8 cellular contexts compared by ENCODE assay signal in the genomic region with DNA sequence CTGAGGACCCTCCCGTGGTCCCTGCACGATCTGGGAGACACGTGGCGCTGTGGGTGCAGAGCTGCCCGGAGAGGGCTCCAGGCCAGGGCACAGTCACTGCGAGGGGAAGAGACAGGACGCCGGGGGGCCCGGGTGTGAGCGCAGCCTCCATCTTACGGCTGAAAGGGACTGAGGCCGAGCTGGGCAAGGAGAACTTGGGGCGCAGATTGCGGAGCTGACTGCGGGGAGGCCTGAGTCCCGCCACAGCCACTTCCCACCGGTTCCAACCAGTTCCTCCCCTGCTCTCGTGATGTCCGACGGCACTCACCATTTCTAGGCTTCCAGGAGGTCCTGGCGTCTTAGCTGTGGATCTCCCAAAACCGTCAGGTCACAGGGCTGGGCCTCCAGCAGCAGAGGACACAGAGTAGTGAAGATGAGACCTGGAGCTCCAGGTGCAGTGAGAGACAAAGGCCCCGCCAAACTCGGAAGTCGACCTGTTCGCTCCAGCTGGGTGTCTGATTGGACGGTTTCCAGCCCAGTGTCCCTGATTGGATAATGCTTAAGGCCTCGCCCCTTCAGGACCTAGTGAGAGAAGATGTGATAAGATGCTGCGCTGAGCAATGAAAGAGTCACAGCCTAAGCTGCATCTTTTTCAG. TPM values are rescaled to one million over a fixed set of nuclear protein-coding genes. Genes with fewer than 3 reads are reported as not detected.
DNase-seq lines count a peak whose midpoint lies in the region; ATAC-seq, FAIRE-seq and TF ChIP-seq lines count a peak whose summit lies in the region.
"Had no signal": no experiment of that assay in that cellular context is flagged by ENCODE, and none has a peak within 500 bp of the region (broad histone marks: within the 10 kb centered on the region; RNA-seq: fewer than 3 reads in every experiment).

No MANE protein-coding gene starts in this region.

- CTCF ChIA-PET in T-cell (lab: Charles Lee), result interaction anchor here in 1 of 2 donors (0.7 kb wide), 1 partner anchor 39 kb away, joined by 3 read pairs; the partner anchor contains the start of gene ZNF506

- H3K4me1 ChIP-seq in kidney (ENCODE audit: control insufficient read depth in 1 of 2, insufficient read depth in 1 of 2, low read depth in 1 of 2, low read length in 2 of 2), result peaks cover 0 to 2% of the 10 kb centered on the region in 2 donors

- POLR2A ChIA-PET in T-cell (lab: Charles Lee), result interaction anchor here in 1 of 2 donors (1.4 kb wide), 1 partner anchor 39 kb away, joined by 6 read pairs; the partner anchor contains the start of gene ZNF506

- no peak overlapping the region for H3K27ac ChIP-seq in kidney (ENCODE audit: low read depth in 2 of 2, low read length in 2 of 2)

- no peak for TF ChIP-seq CTCF in kidney (IDR thresholded peaks at IDR 0.05; ENCODE audit: borderline replicate concordance, extremely low read depth, insufficient read depth)

- FAIRE-seq in kidney (lab: Jason Lieb, UNC), result no peak
- no peak for FAIRE-seq in RCC 7860 (lab: Jason Lieb, UNC)

- H3K27me3 Mint-ChIP-seq in T-cell, result no peaks in the 10 kb centered on the region

- H3K27ac Mint-ChIP-seq in T-cell, result peak overlapping the region in 1 of 2 donors; percentile 71

- peak; percentile 13 to 56 (median 36) for ATAC-seq in T-cell (replicated peaks in 1 of 4)
- peak; percentile 38 for ATAC-seq in stimulated activated naive CD8-positive, alpha-beta T cell treated with anti-CD3 and anti-CD28 coated beads, Interleukin-15, Interleukin-2, amounts not matched to agents 100 U/mL and 50 U/mL, for 24 hours
- no peak for ATAC-seq in GM18868 (IDR thresholded peaks at IDR 0.05; ENCODE audit: unreplicated experiment)

- peak overlapping the region in 1 of 2 donors; percentile 4 for H3K9ac ChIP-seq in kidney (ENCODE audit: low read length in 2 of 2)

- no peaks in the 10 kb centered on the region for H3K36me3 ChIP-seq in kidney (ENCODE audit: control insufficient read depth in 1 of 2, insufficient read depth in 2 of 2, low read length in 2 of 2)

- H3K4me1 Mint-ChIP-seq in T-cell, result peaks cover 8 to 12% (median 12%) of the 10 kb centered on the region in 3 donors

- intact Hi-C loops in kidney (cut with DNase I), result no loop called here

- peak overlapping the region; percentile 63 to 73 for H3K4me3 ChIP-seq in kidney (ENCODE audit: low read length in 2 of 2)

- no peaks in the 10 kb centered on the region for H3K9me3 Mint-ChIP-seq in T-cell

- peak overlapping the region; percentile 55 to 77 (median 70) for H3K4me3 Mint-ChIP-seq in T-cell

- DNase-seq in T-cell (peak; percentile 8 to 86 (median 62)), kidney (no peak), RCC 7860 (ENCODE audit: low spot score) (no peak), NCI-H82 treated with DMSO at 0.1 percent for 48 hours (lab: John Stamatoyannopoulos, UW; ENCODE audit: unreplicated experiment) (no peak)
- DNase-seq in activated T-helper 9 cell treated with anti-CD3 and anti-CD28 coated beads, Interleukin-2, amount 50 U/mL, for 16 hours (ENCODE audit: low read depth), result peak; percentile 16
- peak; percentile 37 for DNase-seq in stimulated activated naive CD8-positive, alpha-beta T cell treated with anti-CD3 and anti-CD28 coated beads, Interleukin-15, Interleukin-2, amounts not matched to agents 100 U/mL and 50 U/mL, for 24 hours
- DNase-seq: NCI-H510A treated with DMSO at 0.1 percent for 48 hours had no signal

- peaks cover 4% of the 10 kb centered on the region for H3K36me3 Mint-ChIP-seq in T-cell

- H3K9me3 ChIP-seq in kidney (ENCODE audit: control insufficient read depth in 1 of 2, low read length in 2 of 2), result no peaks in the 10 kb centered on the region

RNA-seq across cellular contexts. Expression of gene ZNF253, which starts 4.8 kb away (rescaled TPM):
- total RNA-seq in T-cell (10 to 100 TPM in 4 of 5 donors, 1 to 10 TPM in 1; 8.4 to 27.9 (median 21.8) TPM), kidney (15.3 TPM)
- polyA plus RNA-seq in kidney (ENCODE audit: insufficient read depth, low read depth, low replicate concordance), result 5.4 TPM

RNA-seq across cellular contexts. Expression of gene ZNF506, which starts 39.3 kb away (rescaled TPM):
- total RNA-seq in T-cell, result 10 to 100 TPM; 35.3 to 65.6 (median 58.1) TPM
- total RNA-seq in kidney, result 37.8 TPM
- polyA plus RNA-seq in kidney (ENCODE audit: insufficient read depth, low read depth, low replicate concordance), result 7.4 TPM

RNA-seq across cellular contexts. Expression of gene ZNF93, which starts 39.9 kb away (rescaled TPM):
- 1 to 10 TPM; 4.5 to 8.1 (median 6.7) TPM for total RNA-seq in T-cell
- total RNA-seq in kidney, result 4.5 TPM
- polyA plus RNA-seq in kidney (ENCODE audit: insufficient read depth, low read depth, low replicate concordance), result 1.9 TPM

Comparison
In these comparisons a context has a peak if more than half of its experiments do, and no peak if none do; other contexts are left out.
1. DNase-seq: peak in T-cell (34 of 34), activated T-helper 9 cell treated with anti-CD3 and anti-CD28 coated beads, Interleukin-2, amount 50 U/mL, for 16 hours (single experiment) and stimulated activated naive CD8-positive, alpha-beta T cell treated with anti-CD3 and anti-CD28 coated beads, Interleukin-15, Interleukin-2, amounts not matched to agents 100 U/mL and 50 U/mL, for 24 hours (single experiment); none in kidney (single experiment), RCC 7860 (single experiment) and NCI-H82 treated with DMSO at 0.1 percent for 48 hours (single experiment).